ENCODE assay signal across 1 cellular context in genomic region chr10:125160856-125161569, GRCh38.
TF ChIP-seq lines count a peak whose summit lies in the region.

No MANE protein-coding gene starts in this region.

TF ChIP-seq in HEK293, 187 proteins besides CTCF, POLR2A, EP300 and RAD21 (continued from another document and continues in another):
- peak; percentile 92 for TF ChIP-seq ZNF366 (tag by site-specific recombination; conservative IDR thresholded peaks at IDR 0.05)
- TF ChIP-seq ZNF660 (tag by site-specific recombination; IDR thresholded peaks at IDR 0.05): no peak
- TF ChIP-seq OVOL3 (tag by site-specific recombination; IDR thresholded peaks at IDR 0.05): no peak
- peak; percentile 68 for TF ChIP-seq SP3 (tag by site-specific recombination; IDR thresholded peaks at IDR 0.05)
- TF ChIP-seq, protein P1, sequence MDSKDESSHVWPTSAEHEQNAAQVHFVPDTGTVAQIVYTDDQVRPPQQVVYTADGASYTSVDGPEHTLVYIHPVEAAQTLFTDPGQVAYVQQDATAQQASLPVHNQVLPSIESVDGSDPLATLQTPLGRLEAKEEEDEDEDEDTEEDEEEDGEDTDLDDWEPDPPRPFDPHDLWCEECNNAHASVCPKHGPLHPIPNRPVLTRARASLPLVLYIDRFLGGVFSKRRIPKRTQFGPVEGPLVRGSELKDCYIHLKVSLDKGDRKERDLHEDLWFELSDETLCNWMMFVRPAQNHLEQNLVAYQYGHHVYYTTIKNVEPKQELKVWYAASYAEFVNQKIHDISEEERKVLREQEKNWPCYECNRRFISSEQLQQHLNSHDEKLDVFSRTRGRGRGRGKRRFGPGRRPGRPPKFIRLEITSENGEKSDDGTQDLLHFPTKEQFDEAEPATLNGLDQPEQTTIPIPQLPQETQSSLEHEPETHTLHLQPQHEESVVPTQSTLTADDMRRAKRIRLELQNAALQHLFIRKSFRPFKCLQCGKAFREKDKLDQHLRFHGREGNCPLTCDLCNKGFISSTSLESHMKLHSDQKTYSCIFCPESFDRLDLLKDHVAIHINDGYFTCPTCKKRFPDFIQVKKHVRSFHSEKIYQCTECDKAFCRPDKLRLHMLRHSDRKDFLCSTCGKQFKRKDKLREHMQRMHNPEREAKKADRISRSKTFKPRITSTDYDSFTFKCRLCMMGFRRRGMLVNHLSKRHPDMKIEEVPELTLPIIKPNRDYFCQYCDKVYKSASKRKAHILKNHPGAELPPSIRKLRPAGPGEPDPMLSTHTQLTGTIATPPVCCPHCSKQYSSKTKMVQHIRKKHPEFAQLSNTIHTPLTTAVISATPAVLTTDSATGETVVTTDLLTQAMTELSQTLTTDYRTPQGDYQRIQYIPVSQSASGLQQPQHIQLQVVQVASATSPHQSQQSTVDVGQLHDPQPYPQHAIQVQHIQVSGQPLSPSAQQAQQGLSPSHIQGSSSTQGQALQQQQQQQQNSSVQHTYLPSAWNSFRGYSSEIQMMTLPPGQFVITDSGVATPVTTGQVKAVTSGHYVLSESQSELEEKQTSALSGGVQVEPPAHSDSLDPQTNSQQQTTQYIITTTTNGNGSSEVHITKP (tag by site-specific recombination; IDR thresholded peaks at IDR 0.05): peak; percentile 52; the same call in 1 of the 2 replicates
- TF ChIP-seq ZNF2 (tag by site-specific recombination; IDR thresholded peaks at IDR 0.05): no peak
- peak; percentile 76; the same call in 1 of the 2 replicates for TF ChIP-seq ZBTB17 (tag by site-specific recombination; IDR thresholded peaks at IDR 0.05)
- no peak for TF ChIP-seq ZNF248 (tag by site-specific recombination; IDR thresholded peaks at IDR 0.05)
- no peak; the same call in 1 of the 2 replicates for TF ChIP-seq ZNF585B (tag by site-specific recombination; IDR thresholded peaks at IDR 0.05)
- peak; percentile 85 for TF ChIP-seq KLF10 (tag by site-specific recombination; IDR thresholded peaks at IDR 0.05)
- TF ChIP-seq, protein P2, sequence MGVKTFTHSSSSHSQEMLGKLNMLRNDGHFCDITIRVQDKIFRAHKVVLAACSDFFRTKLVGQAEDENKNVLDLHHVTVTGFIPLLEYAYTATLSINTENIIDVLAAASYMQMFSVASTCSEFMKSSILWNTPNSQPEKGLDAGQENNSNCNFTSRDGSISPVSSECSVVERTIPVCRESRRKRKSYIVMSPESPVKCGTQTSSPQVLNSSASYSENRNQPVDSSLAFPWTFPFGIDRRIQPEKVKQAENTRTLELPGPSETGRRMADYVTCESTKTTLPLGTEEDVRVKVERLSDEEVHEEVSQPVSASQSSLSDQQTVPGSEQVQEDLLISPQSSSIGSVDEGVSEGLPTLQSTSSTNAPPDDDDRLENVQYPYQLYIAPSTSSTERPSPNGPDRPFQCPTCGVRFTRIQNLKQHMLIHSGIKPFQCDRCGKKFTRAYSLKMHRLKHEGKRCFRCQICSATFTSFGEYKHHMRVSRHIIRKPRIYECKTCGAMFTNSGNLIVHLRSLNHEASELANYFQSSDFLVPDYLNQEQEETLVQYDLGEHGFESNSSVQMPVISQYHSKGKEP (tag by site-specific recombination; IDR thresholded peaks at IDR 0.05): no peak; the same call in 1 of the 2 replicates
- TF ChIP-seq, protein P3, sequence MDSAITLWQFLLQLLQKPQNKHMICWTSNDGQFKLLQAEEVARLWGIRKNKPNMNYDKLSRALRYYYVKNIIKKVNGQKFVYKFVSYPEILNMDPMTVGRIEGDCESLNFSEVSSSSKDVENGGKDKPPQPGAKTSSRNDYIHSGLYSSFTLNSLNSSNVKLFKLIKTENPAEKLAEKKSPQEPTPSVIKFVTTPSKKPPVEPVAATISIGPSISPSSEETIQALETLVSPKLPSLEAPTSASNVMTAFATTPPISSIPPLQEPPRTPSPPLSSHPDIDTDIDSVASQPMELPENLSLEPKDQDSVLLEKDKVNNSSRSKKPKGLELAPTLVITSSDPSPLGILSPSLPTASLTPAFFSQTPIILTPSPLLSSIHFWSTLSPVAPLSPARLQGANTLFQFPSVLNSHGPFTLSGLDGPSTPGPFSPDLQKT (IDR thresholded peaks at IDR 0.05; ENCODE audit: borderline replicate concordance, low read depth, low read length): no peak
- no peak for TF ChIP-seq TCF7L2 (IDR thresholded peaks at IDR 0.05; ENCODE audit: borderline replicate concordance, low read depth, low read length)
- TF ChIP-seq ZNF394 (tag by site-specific recombination; IDR thresholded peaks at IDR 0.05; ENCODE audit: borderline replicate concordance): peak; percentile 93
- no peak for TF ChIP-seq SCRT2 (tag by site-specific recombination; IDR thresholded peaks at IDR 0.05)
- TF ChIP-seq ZNF169 (tag by site-specific recombination; IDR thresholded peaks at IDR 0.05): no peak
- TF ChIP-seq ZIC2 (tag by site-specific recombination; IDR thresholded peaks at IDR 0.05): peak; percentile 39; the same call in 1 of the 2 replicates
- TF ChIP-seq ZNF654 (tag by site-specific recombination; IDR thresholded peaks at IDR 0.05; ENCODE audit: low read depth): no peak
- peak; percentile 34; the same call in 1 of the 2 replicates for TF ChIP-seq SP7 (tag by site-specific recombination; IDR thresholded peaks at IDR 0.05)
- TF ChIP-seq ZNF707 (tag by site-specific recombination; IDR thresholded peaks at IDR 0.05): no peak
- peak; percentile 70 for TF ChIP-seq KLF8 (tag by site-specific recombination; IDR thresholded peaks at IDR 0.05)
- TF ChIP-seq ZNF629 (tag by site-specific recombination; IDR thresholded peaks at IDR 0.05): 0 out of 2 replicates have a peak, but pooled peaks have one; percentile 9
- TF ChIP-seq SP2 (tag by site-specific recombination; IDR thresholded peaks at IDR 0.05): peak; percentile 69
- peak; percentile 66; the same call in 1 of the 2 replicates for TF ChIP-seq KLF1 (tag by site-specific recombination; IDR thresholded peaks at IDR 0.05)
- no peak for TF ChIP-seq ZNF157 (tag by site-specific recombination; IDR thresholded peaks at IDR 0.05)
- TF ChIP-seq GLIS1 (tag by site-specific recombination; IDR thresholded peaks at IDR 0.05): peak; percentile 85
- no peak for TF ChIP-seq ZNF48 (tag by site-specific recombination; IDR thresholded peaks at IDR 0.05)
- TF ChIP-seq PRDM2 (tag by site-specific recombination; IDR thresholded peaks at IDR 0.05; ENCODE audit: borderline replicate concordance): no peak
- TF ChIP-seq ZNF16 (tag by site-specific recombination; IDR thresholded peaks at IDR 0.05; ENCODE audit: low read depth): no peak
- TF ChIP-seq ZNF610 (tag by site-specific recombination; IDR thresholded peaks at IDR 0.05; ENCODE audit: borderline replicate concordance): peak; percentile 92
- TF ChIP-seq ZNF354C (tag by site-specific recombination; IDR thresholded peaks at IDR 0.05; ENCODE audit: borderline replicate concordance, low read depth): no peak
- TF ChIP-seq ZSCAN4 (tag by site-specific recombination; IDR thresholded peaks at IDR 0.05): no peak
- peak; percentile 73 for TF ChIP-seq ZBTB26 (tag by site-specific recombination; optimal IDR thresholded peaks at IDR 0.05)
- TF ChIP-seq, protein P4, sequence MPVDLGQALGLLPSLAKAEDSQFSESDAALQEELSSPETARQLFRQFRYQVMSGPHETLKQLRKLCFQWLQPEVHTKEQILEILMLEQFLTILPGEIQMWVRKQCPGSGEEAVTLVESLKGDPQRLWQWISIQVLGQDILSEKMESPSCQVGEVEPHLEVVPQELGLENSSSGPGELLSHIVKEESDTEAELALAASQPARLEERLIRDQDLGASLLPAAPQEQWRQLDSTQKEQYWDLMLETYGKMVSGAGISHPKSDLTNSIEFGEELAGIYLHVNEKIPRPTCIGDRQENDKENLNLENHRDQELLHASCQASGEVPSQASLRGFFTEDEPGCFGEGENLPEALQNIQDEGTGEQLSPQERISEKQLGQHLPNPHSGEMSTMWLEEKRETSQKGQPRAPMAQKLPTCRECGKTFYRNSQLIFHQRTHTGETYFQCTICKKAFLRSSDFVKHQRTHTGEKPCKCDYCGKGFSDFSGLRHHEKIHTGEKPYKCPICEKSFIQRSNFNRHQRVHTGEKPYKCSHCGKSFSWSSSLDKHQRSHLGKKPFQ (tag by site-specific recombination; IDR thresholded peaks at IDR 0.05): no peak
- TF ChIP-seq ZNF423 (tag by site-specific recombination; IDR thresholded peaks at IDR 0.05): peak; percentile 59; the same call in 1 of the 2 replicates
- no peak for TF ChIP-seq GFI1B (tag by site-specific recombination; IDR thresholded peaks at IDR 0.05)
- no peak for TF ChIP-seq REPIN1 (tag by site-specific recombination; IDR thresholded peaks at IDR 0.05; ENCODE audit: low read depth)
- TF ChIP-seq MZF1 (tag by site-specific recombination; IDR thresholded peaks at IDR 0.05; ENCODE audit: borderline replicate concordance): no peak
- no peak for TF ChIP-seq FEZF1 (tag by site-specific recombination; IDR thresholded peaks at IDR 0.05)
- TF ChIP-seq, protein P5, sequence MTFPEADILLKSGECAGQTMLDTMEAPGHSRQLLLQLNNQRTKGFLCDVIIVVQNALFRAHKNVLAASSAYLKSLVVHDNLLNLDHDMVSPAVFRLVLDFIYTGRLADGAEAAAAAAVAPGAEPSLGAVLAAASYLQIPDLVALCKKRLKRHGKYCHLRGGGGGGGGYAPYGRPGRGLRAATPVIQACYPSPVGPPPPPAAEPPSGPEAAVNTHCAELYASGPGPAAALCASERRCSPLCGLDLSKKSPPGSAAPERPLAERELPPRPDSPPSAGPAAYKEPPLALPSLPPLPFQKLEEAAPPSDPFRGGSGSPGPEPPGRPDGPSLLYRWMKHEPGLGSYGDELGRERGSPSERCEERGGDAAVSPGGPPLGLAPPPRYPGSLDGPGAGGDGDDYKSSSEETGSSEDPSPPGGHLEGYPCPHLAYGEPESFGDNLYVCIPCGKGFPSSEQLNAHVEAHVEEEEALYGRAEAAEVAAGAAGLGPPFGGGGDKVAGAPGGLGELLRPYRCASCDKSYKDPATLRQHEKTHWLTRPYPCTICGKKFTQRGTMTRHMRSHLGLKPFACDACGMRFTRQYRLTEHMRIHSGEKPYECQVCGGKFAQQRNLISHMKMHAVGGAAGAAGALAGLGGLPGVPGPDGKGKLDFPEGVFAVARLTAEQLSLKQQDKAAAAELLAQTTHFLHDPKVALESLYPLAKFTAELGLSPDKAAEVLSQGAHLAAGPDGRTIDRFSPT (tag by site-specific recombination; IDR thresholded peaks at IDR 0.05): 0 out of 2 replicates have a peak, but pooled peaks have one; percentile 15
- TF ChIP-seq ZNF146 (tag by site-specific recombination; IDR thresholded peaks at IDR 0.05): no peak
- no peak; the same call in 1 of the 2 replicates for TF ChIP-seq ZNF692 (tag by site-specific recombination; IDR thresholded peaks at IDR 0.05)
